9 cellular contexts compared by ENCODE assay signal in the genomic region with DNA sequence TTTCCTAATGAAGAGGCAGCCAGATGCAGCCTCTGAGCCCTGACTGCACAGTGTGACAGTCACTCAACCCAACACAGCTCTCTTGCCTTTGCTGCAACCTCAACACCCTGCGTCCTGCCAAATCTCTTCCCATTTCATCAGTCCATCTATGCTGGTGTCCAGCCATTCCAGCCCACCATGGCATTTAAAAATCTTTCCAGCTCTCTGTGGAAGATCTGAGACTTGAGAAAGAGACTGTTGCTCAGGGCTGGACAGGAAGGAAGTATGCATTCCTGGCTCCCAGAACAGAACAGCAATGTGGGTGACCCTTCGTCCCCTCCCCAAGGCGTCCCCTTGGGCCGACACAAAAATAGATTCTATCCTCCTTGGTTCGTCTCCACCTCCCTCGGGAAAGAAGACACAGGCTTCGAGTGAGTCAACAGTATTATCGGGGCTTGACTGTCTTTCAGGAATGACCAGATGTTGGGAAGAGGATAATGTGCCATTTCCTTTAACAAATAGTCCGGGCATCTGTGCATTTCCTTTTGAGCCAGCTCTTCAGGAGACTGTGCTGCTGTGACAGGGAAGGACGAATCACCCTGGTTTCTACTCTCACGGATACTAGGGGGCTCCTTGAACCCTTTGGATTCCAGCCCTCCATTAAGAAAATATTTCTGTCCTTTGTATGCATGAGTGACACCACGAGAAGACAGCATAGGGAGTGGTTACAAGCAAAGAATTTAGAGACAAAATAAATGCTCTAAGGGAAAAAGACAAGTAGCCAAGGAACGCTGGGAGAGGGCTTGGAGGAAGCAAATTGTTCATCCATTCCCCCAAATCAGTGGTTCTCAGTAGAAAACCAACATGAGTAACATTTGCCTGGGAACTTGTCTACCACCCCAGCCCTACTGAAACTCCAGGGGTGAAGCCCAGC.
DNase-seq lines count a peak whose midpoint lies in the region; ATAC-seq and TF ChIP-seq lines count a peak whose summit lies in the region.
"Had no signal": no experiment of that assay in that cellular context is flagged by ENCODE, and none has a peak within 500 bp of the region (broad histone marks: within the 10 kb centered on the region; RNA-seq: fewer than 3 reads in every experiment).

No MANE protein-coding gene starts in this region.

- in situ Hi-C loops in G401 (cut with HindIII; ENCODE audit: low sequenced_read_pairs), result no loop called here

- no peak for ATAC-seq in GM19452 (IDR thresholded peaks at IDR 0.05; ENCODE audit: unreplicated experiment)

- TF ChIP-seq CTCF in A673 (conservative IDR thresholded peaks at IDR 0.05; ENCODE audit: low read depth, low read length), result no peak

- POLR2A ChIA-PET in A673 (lab: Charles Lee; ENCODE audit: low non-redundant PET), result no interaction called here

- CTCF ChIA-PET in A673 (lab: Charles Lee), result interaction anchor here (0.6 kb wide), 1 partner anchor 62 kb away, joined by 5 read pairs; no protein-coding TSS in a partner anchor

- intact Hi-C loops in A673 (cut with micrococcal nuclease; ENCODE audit: unreplicated experiment), result loop anchor here (5.0 to 10.0 kb wide), 2 partner anchors 72 to 115 kb away; a partner anchor contains a TSS

- peak overlapping the region; percentile 13 for H3K27ac ChIP-seq in A673 (ENCODE audit: low read depth, low read length, poor library complexity, severe bottlenecking)

- H3K36me3 ChIP-seq in A673 (ENCODE audit: insufficient read depth, low read length, poor library complexity, severe bottlenecking), result no peaks in the 10 kb centered on the region

- DNase-seq in A673 (ENCODE audit: low spot score) (peak; percentile 73), M059J (ENCODE audit: low read depth) (peak; percentile 75), dermis blood vessel endothelial cell (peak; percentile 68), myocyte (ENCODE audit: low read depth) (peak; percentile 79), G401 (ENCODE audit: low spot score) (no peak), NOMO-1 (lab: John Stamatoyannopoulos, UW; ENCODE audit: unreplicated experiment in 2 of 2) (no peak)
- no peak for DNase-seq in stimulated activated CD4-positive, alpha-beta T cell treated with anti-CD3 and anti-CD28 coated beads, Interleukin-15, amount 100 ng/mL, for 24 hours
- DNase-seq: MM.1S had no signal

- H3K9me3 ChIP-seq in A673 (ENCODE audit: low read depth, low read length, poor library complexity, severe bottlenecking), result no peaks in the 10 kb centered on the region

- H3K4me1 ChIP-seq in A673 (ENCODE audit: insufficient read depth, low read length, poor library complexity, severe bottlenecking), result peaks cover 40% of the 10 kb centered on the region

- H3K4me3 ChIP-seq in A673 (ENCODE audit: low read depth, low read length, poor library complexity, severe bottlenecking), result no peak overlapping the region

- H3K27me3 ChIP-seq in A673 (replicated peaks; ENCODE audit: insufficient read depth, low read depth, low read length, poor library complexity), result no peaks in the 10 kb centered on the region

- BruUV-seq in A673 (replicated peaks; lab: Mats Ljungman, UMichigan), result no TSS peak

Comparison
In these comparisons a context has a peak if more than half of its experiments do, and no peak if none do; other contexts are left out.
1. DNase-seq: peak in A673 (single experiment), M059J (single experiment), dermis blood vessel endothelial cell (single experiment) and myocyte (single experiment); none in stimulated activated CD4-positive, alpha-beta T cell treated with anti-CD3 and anti-CD28 coated beads, Interleukin-15, amount 100 ng/mL, for 24 hours (single experiment), G401 (single experiment) and NOMO-1 (0 of 2).